ENCODE assay signal across 8 cellular contexts in the genomic region with DNA sequence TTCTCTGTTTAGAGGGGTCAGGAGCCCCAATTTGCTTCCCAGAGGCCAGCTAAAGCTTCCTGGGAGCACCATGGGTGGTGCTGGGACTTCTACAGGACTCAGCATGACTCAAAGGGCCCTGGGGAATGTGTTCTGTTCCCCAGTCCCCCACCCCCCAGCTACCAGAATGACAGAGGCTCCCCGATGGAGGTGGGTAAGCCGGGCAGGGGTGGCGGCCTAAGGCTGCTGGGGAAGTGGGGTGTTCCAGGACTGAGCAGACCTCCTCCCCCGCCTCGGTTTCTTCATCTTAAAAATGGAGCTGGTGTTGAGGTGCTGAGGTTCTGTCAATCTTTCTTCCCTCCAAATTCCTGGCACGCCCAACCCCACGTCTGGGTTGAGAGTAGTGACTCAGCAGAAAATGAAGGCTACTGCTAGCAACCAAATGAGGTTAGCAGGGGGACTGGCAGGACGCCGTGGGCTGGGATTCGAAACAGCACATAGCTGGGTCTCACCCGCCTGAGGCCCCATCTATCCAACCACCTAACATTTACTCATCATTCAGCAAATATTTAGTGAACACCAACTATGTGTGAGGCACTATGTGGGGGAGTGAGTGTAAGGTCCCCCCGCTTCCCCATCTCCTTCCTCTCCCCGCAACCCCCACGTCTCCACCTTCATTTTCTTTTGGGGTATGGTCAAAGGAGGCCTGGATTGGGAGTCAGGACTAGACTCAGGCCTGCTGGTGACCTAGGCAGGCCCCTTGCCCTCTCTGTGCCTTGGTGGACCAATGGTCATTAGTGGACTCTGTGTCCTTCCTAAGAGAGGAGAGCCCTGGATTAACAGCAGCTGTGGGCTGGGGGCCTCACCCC. TPM values are rescaled to one million over a fixed set of nuclear protein-coding genes. Genes with fewer than 3 reads are reported as not detected.
DNase-seq lines count a peak whose midpoint lies in the region; ATAC-seq and TF ChIP-seq lines count a peak whose summit lies in the region.

No MANE protein-coding gene starts in this region.

- no peaks in the 10 kb centered on the region for H3K36me3 ChIP-seq in esophagus squamous epithelium

- no peaks in the 10 kb centered on the region for H3K9me3 Mint-ChIP-seq in effector memory CD8-positive, alpha-beta T cell

- no peak overlapping the region for H3K4me3 Mint-ChIP-seq in effector memory CD8-positive, alpha-beta T cell

- peaks cover 0 to 14% (median 0%) of the 10 kb centered on the region in 4 donors for H3K27me3 ChIP-seq in esophagus squamous epithelium

- intact Hi-C loops in esophagus squamous epithelium (cut with DNase I), result no loop called here

- no peak for TF ChIP-seq CTCF in esophagus squamous epithelium (IDR thresholded peaks at IDR 0.05)
- no peak for TF ChIP-seq CTCF in omental fat pad (IDR thresholded peaks at IDR 0.05)

- peak overlapping the region in 1 of 2 donors; percentile 7 for H3K27ac Mint-ChIP-seq in effector memory CD8-positive, alpha-beta T cell

- peak; percentile 56 for ATAC-seq in omental fat pad (ENCODE audit: low FRiP score)
- no peak for ATAC-seq in effector memory CD8-positive, alpha-beta T cell (replicated peaks)

- H3K4me3 ChIP-seq in esophagus squamous epithelium, result no peak overlapping the region

- DNase-seq in NOMO-1 treated with DMSO at 0.1 percent for 48 hours (lab: John Stamatoyannopoulos, UW; ENCODE audit: unreplicated experiment) (peak; percentile 31), NOMO-1 treated with dmso at 0.1 percent for 144 hours (lab: John Stamatoyannopoulos, UW; ENCODE audit: unreplicated experiment) (no peak), RPMI8226 (peak; percentile 65), esophagus squamous epithelium (lab: John Stamatoyannopoulos, UW) (no peak), omental fat pad (ENCODE audit: low spot score) (peak; percentile 42), NCI-H1105 (lab: John Stamatoyannopoulos, UW) (no peak), foreskin melanocyte (no peak)
- no peak for DNase-seq in effector memory CD8-positive, alpha-beta T cell

- H3K9me3 ChIP-seq in esophagus squamous epithelium, result no peaks in the 10 kb centered on the region

- peak overlapping the region; percentile 62 to 90 (median 82) for H3K27ac ChIP-seq in esophagus squamous epithelium

- H3K4me1 ChIP-seq in esophagus squamous epithelium, result peaks cover 32 to 54% (median 44%) of the 10 kb centered on the region in 3 donors

- H3K4me1 Mint-ChIP-seq in effector memory CD8-positive, alpha-beta T cell (ENCODE audit: low read depth in 2 of 2), result peaks cover 16 to 19% of the 10 kb centered on the region in 2 donors

- 50 to 54% methylated on average over 4 to 7 of the region's 14 CpGs for WGBS in esophagus squamous epithelium, 2 donors

- H3K27me3 Mint-ChIP-seq in effector memory CD8-positive, alpha-beta T cell, result peaks cover 31 to 60% of the 10 kb centered on the region in 2 donors

- TF ChIP-seq POLR2A in esophagus squamous epithelium (IDR thresholded peaks at IDR 0.05), result no peak

- peaks cover 3% of the 10 kb centered on the region for H3K36me3 Mint-ChIP-seq in effector memory CD8-positive, alpha-beta T cell (ENCODE audit: insufficient read depth)

RNA-seq across cellular contexts. Expression of gene C9orf50, which starts 50.2 kb away (rescaled TPM):
- not detected for total RNA-seq in esophagus squamous epithelium
- total RNA-seq in omental fat pad, result not detected

RNA-seq across cellular contexts. Expression of gene NTMT1, which starts 55.3 kb away (rescaled TPM):
- total RNA-seq in esophagus squamous epithelium (10 to 100 TPM; 14.0 to 17.6 (median 16.0) TPM), omental fat pad (10 to 100 TPM; 15.8 to 37.9 (median 20.3) TPM)

Comparison
In these comparisons a context has a peak if more than half of its experiments do, and no peak if none do; other contexts are left out.
1. DNase-seq: peak in NOMO-1 treated with DMSO at 0.1 percent for 48 hours (single experiment), RPMI8226 (single experiment) and omental fat pad (single experiment); none in NOMO-1 treated with dmso at 0.1 percent for 144 hours (single experiment), esophagus squamous epithelium (single experiment), NCI-H1105 (single experiment), effector memory CD8-positive, alpha-beta T cell (0 of 3) and foreskin melanocyte (single experiment).